13 cellular contexts compared by ENCODE assay signal in the genomic region with DNA sequence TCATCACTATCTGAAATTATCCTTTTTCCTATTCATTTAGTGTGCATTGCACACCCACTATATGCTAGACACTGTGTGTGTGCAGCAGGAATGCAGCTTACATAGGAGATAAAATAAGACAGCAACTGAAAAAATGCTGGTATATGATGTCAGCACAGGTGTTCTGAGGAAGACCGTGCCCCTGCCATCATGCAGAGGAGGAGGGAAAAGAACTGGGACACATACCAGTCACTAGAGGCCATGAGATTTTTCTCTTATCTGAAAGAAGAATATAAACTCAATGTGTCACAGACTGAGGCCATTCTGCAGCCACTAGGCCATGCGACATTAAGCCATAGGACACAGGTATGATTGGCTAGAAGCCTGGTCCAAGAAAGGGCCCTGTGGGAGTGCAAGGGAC.
DNase-seq lines count a peak whose midpoint lies in the region; ATAC-seq and TF ChIP-seq lines count a peak whose summit lies in the region.
"Had no signal": no experiment of that assay in that cellular context is flagged by ENCODE, and none has a peak within 500 bp of the region (broad histone marks: within the 10 kb centered on the region; RNA-seq: fewer than 3 reads in every experiment).

No MANE protein-coding gene starts in this region.

- H3K9ac ChIP-seq in neuronal stem cell (ENCODE audit: low read depth, low read length, poor library complexity): no peak overlapping the region
- H3K9ac ChIP-seq: parathyroid adenoma had no signal

- H2BK12ac ChIP-seq in neuronal stem cell (ENCODE audit: low read length): no peak overlapping the region

- H3K18ac ChIP-seq in neuronal stem cell (ENCODE audit: low read length): no peak overlapping the region

- no peak overlapping the region for H3K23ac ChIP-seq in neuronal stem cell (ENCODE audit: low read depth, low read length, poor library complexity)

- no peaks in the 10 kb centered on the region for H3K9me2 ChIP-seq in OCI-LY7 (ENCODE audit: insufficient read depth, low read length)

- no CpG with 5 or more reads among the region's 2 CpGs for WGBS in neuronal stem cell (ENCODE audit: extremely low coverage in 2 of 2, insufficient read length in 2 of 2, insufficient replicate concordance in 1 of 2), 2 donors

- no peak overlapping the region for H3K27ac ChIP-seq in OCI-LY7 (ENCODE audit: low read depth, low read length, poor library complexity, severe bottlenecking)
- no peak overlapping the region for H3K27ac ChIP-seq in neuronal stem cell (replicated peaks; ENCODE audit: low read length)
- H3K27ac ChIP-seq: cardiac muscle cell, parathyroid adenoma, SK-N-MC had no signal

- no peak for DNase-seq in activated CD4-positive, alpha-beta T cell treated with anti-CD3 and anti-CD28 coated beads, Interleukin-2, amount 10 ng/mL, durations not matched to agents 7 days and 5 days
- DNase-seq in activated CD4-positive, alpha-beta T cell treated with anti-CD3 and anti-CD28 coated beads for 4 hours: no peak
- no peak for DNase-seq in OCI-LY7 (ENCODE audit: low spot score)
- DNase-seq in naive B cell: no peak
- DNase-seq in neuronal stem cell (ENCODE audit: low spot score): no peak
- no peak for DNase-seq in osteocyte (ENCODE audit: extremely low spot score, unreplicated experiment)
- DNase-seq: left cardiac atrium had no signal

- peaks cover 54% of the 10 kb centered on the region for H3K4me1 Mint-ChIP-seq in activated CD4-positive, alpha-beta T cell treated with anti-CD3 and anti-CD28 coated beads, Interleukin-2, amount 10 ng/mL, durations not matched to agents 7 days and 5 days
- H3K4me1 Mint-ChIP-seq in naive B cell (peaks cover 23 to 37% (median 23%) of the 10 kb centered on the region in 3 donors), osteocyte (ENCODE audit: unreplicated experiment) (no peaks in the 10 kb centered on the region)
- H3K4me1 Mint-ChIP-seq: endodermal cell had no signal

- no peak overlapping the region for H3K4me3 ChIP-seq in OCI-LY7 (ENCODE audit: low read depth, low read length, poor library complexity, severe bottlenecking)
- no peak overlapping the region for H3K4me3 ChIP-seq in neuronal stem cell (ENCODE audit: low read length in 2 of 2)
- H3K4me3 ChIP-seq: cardiac muscle cell, SK-N-MC had no signal

- no peaks in the 10 kb centered on the region for H3K9me3 ChIP-seq in OCI-LY7 (ENCODE audit: low read length)
- H3K9me3 ChIP-seq in neuronal stem cell (replicated peaks in 1 of 2; ENCODE audit: control insufficient read depth in 2 of 2, insufficient read depth in 1 of 2, low read depth in 1 of 2, low read length in 2 of 2): no peaks in the 10 kb centered on the region

- POLR2A ChIA-PET in activated CD4-positive, alpha-beta T cell treated with anti-CD3 and anti-CD28 coated beads, Interleukin-2, amount 10 ng/mL, durations not matched to agents 7 days and 5 days (lab: Charles Lee): no interaction called here
- POLR2A ChIA-PET in OCI-LY7 (lab: Charles Lee): interaction anchor here (0.7 kb wide), 1 partner anchor 135 kb away, joined by 3 read pairs; no protein-coding TSS in a partner anchor

- peaks cover 13% of the 10 kb centered on the region for H3K9me3 Mint-ChIP-seq in activated CD4-positive, alpha-beta T cell treated with anti-CD3 and anti-CD28 coated beads, Interleukin-2, amount 10 ng/mL, durations not matched to agents 7 days and 5 days
- peaks cover 0 to 1% (median 0%) of the 10 kb centered on the region in 7 donors for H3K9me3 Mint-ChIP-seq in naive B cell
- H3K9me3 Mint-ChIP-seq in osteocyte (ENCODE audit: unreplicated experiment): no peaks in the 10 kb centered on the region

- H3K4me1 ChIP-seq in OCI-LY7 (ENCODE audit: insufficient read depth, low read length, poor library complexity, severe bottlenecking) (peaks cover 10% of the 10 kb centered on the region), neuronal stem cell (ENCODE audit: control insufficient read depth in 2 of 2, insufficient read depth in 1 of 2, low read depth in 1 of 2, low read length in 2 of 2) (peaks cover 0 to 5% of the 10 kb centered on the region in 2 donors)
- H3K4me1 ChIP-seq: parathyroid adenoma had no signal

- H4K91ac ChIP-seq in neuronal stem cell (ENCODE audit: low read depth, low read length, poor library complexity): no peak overlapping the region

- no peak overlapping the region for H2BK120ac ChIP-seq in neuronal stem cell (ENCODE audit: low read depth, low read length)

- no peak overlapping the region for H4K8ac ChIP-seq in neuronal stem cell (ENCODE audit: low read depth, low read length)

- no peaks in the 10 kb centered on the region for H3K79me1 ChIP-seq in neuronal stem cell (ENCODE audit: low read depth, low read length)

- peak overlapping the region; percentile 81 for H3K27ac Mint-ChIP-seq in activated CD4-positive, alpha-beta T cell treated with anti-CD3 and anti-CD28 coated beads, Interleukin-2, amount 10 ng/mL, durations not matched to agents 7 days and 5 days
- peak overlapping the region in 4 of 6 donors; percentile 20 to 89 (median 50) for H3K27ac Mint-ChIP-seq in naive B cell
- no peak overlapping the region for H3K27ac Mint-ChIP-seq in osteocyte (ENCODE audit: unreplicated experiment)
- H3K27ac Mint-ChIP-seq: endodermal cell had no signal

- H3K27me3 Mint-ChIP-seq in activated CD4-positive, alpha-beta T cell treated with anti-CD3 and anti-CD28 coated beads, Interleukin-2, amount 10 ng/mL, durations not matched to agents 7 days and 5 days: no peaks in the 10 kb centered on the region
- H3K27me3 Mint-ChIP-seq in naive B cell (no peaks in the 10 kb centered on the region), osteocyte (ENCODE audit: unreplicated experiment) (peaks cover 43% of the 10 kb centered on the region)

- no peak overlapping the region for H2BK5ac ChIP-seq in neuronal stem cell (ENCODE audit: low read length)

- peaks cover 9% of the 10 kb centered on the region for H3K36me3 Mint-ChIP-seq in activated CD4-positive, alpha-beta T cell treated with anti-CD3 and anti-CD28 coated beads, Interleukin-2, amount 10 ng/mL, durations not matched to agents 7 days and 5 days (ENCODE audit: low read depth)
- H3K36me3 Mint-ChIP-seq in naive B cell: no peaks in the 10 kb centered on the region
- no peaks in the 10 kb centered on the region for H3K36me3 Mint-ChIP-seq in osteocyte (ENCODE audit: unreplicated experiment)

- no peak overlapping the region for H2BK15ac ChIP-seq in neuronal stem cell (ENCODE audit: low read length)

- H2AFZ ChIP-seq in OCI-LY7 (ENCODE audit: low read length) (peak overlapping the region; percentile 91), neuronal stem cell (ENCODE audit: low read length) (no peak overlapping the region)
- H2AFZ ChIP-seq: parathyroid adenoma had no signal

- no peak for TF ChIP-seq CTCF in OCI-LY7 (conservative IDR thresholded peaks at IDR 0.05; ENCODE audit: low read length)
- TF ChIP-seq CTCF in osteocyte (IDR thresholded peaks at IDR 0.05): no peak

- no peaks in the 10 kb centered on the region for H3K27me3 ChIP-seq in neuronal stem cell (ENCODE audit: control insufficient read depth in 3 of 3, insufficient read depth in 3 of 3, low read depth in 1 of 3, low read length in 3 of 3)
- H3K27me3 ChIP-seq: cardiac muscle cell had no signal

- no peak overlapping the region for H3K14ac ChIP-seq in neuronal stem cell (ENCODE audit: low read length)

- H3K4me2 ChIP-seq in OCI-LY7 (ENCODE audit: low read length) (peak overlapping the region; percentile 46; the same call in 1 of the 2 replicates), neuronal stem cell (ENCODE audit: insufficient read depth, low read length, poor library complexity, severe bottlenecking) (no peak overlapping the region)

- no peaks in the 10 kb centered on the region for H3K79me2 ChIP-seq in OCI-LY7 (ENCODE audit: insufficient read depth, low read depth, low read length)
- H3K79me2 ChIP-seq: parathyroid adenoma had no signal

- no peaks in the 10 kb centered on the region for H4K20me1 ChIP-seq in OCI-LY7 (ENCODE audit: insufficient read depth, low read length)

- no TSS peak for BruUV-seq in OCI-LY7 (replicated peaks; lab: Mats Ljungman, UMichigan)

- H3K4me3 Mint-ChIP-seq in activated CD4-positive, alpha-beta T cell treated with anti-CD3 and anti-CD28 coated beads, Interleukin-2, amount 10 ng/mL, durations not matched to agents 7 days and 5 days: no peak overlapping the region
- H3K4me3 Mint-ChIP-seq in naive B cell: peak overlapping the region in 1 of 8 donors; percentile 12
- no peak overlapping the region for H3K4me3 Mint-ChIP-seq in osteocyte (ENCODE audit: unreplicated experiment)
- H3K4me3 Mint-ChIP-seq: endodermal cell had no signal

- H2AK5ac ChIP-seq in neuronal stem cell (ENCODE audit: low read depth, low read length): no peak overlapping the region

- no peaks in the 10 kb centered on the region for H3K36me3 ChIP-seq in OCI-LY7 (ENCODE audit: insufficient read depth, low read length)
- no peaks in the 10 kb centered on the region for H3K36me3 ChIP-seq in neuronal stem cell (replicated peaks in 1 of 2; ENCODE audit: control insufficient read depth in 2 of 2, insufficient read depth in 2 of 2, low read length in 2 of 2)
- H3K36me3 ChIP-seq: cardiac muscle cell had no signal

- ATAC-seq in HG02763 (IDR thresholded peaks at IDR 0.05; ENCODE audit: unreplicated experiment) (peak; percentile 19), naive B cell (ENCODE audit: low read depth in 2 of 2) (no peak), HG02884 (IDR thresholded peaks at IDR 0.05; ENCODE audit: unreplicated experiment) (no peak)

- CTCF ChIA-PET in activated CD4-positive, alpha-beta T cell treated with anti-CD3 and anti-CD28 coated beads, Interleukin-2, amount 10 ng/mL, durations not matched to agents 7 days and 5 days (lab: Charles Lee): interaction anchor here (0.6 to 2.9 kb wide), 4 partner anchors 10 to 338 kb away, joined by 3 to 14 read pairs (median 4); no protein-coding TSS in a partner anchor
- CTCF ChIA-PET in OCI-LY7 (lab: Charles Lee; ENCODE audit: unreplicated experiment): interaction anchor here (0.6 kb wide), 2 partner anchors 10 to 11 kb away, joined by 3 read pairs; no protein-coding TSS in a partner anchor

- intact Hi-C loops in OCI-LY7 (cut with micrococcal nuclease; ENCODE audit: unreplicated experiment): no loop called here

- no peak overlapping the region for H3K4ac ChIP-seq in neuronal stem cell (ENCODE audit: low read length)
